In the genomic region with DNA sequence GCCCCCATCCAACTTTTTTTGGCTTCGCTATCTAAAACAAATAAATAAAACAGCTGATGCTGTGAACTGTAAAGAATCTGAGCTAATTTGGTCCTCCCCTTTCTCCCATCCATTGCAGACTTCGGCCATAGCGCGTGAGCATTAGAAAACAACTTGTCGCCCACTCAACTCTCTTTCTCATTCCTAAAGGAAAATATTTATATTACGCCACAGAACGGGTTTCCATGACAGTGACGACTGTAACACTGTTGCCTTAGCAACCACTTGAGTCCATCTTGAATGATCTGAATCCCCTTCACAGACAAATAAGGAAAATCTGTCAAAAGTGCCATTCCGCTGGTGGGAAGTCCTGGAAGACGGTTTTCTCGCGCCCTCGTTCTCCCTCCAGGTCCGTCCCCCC, we compare ENCODE assay signal across 23 cellular contexts. TPM values are rescaled to one million over a fixed set of nuclear protein-coding genes. Genes with fewer than 3 reads are reported as not detected.
DNase-seq lines count a peak whose midpoint lies in the region; TF ChIP-seq lines count a peak whose summit lies in the region.
"Had no signal": no experiment of that assay in that cellular context is flagged by ENCODE, and none has a peak within 500 bp of the region (broad histone marks: within the 10 kb centered on the region; RNA-seq: fewer than 3 reads in every experiment).

No MANE protein-coding gene starts in this region.

- H3K4me1 ChIP-seq in ascending aorta (peaks cover 0 to 29% of the 10 kb centered on the region in 2 donors), fibroblast of lung (ENCODE audit: control insufficient read depth, extremely low read depth, insufficient read depth, low read length) (no peaks in the 10 kb centered on the region), uterus (no peaks in the 10 kb centered on the region), prostate gland (replicated peaks) (no peaks in the 10 kb centered on the region), Peyer's patch (no peaks in the 10 kb centered on the region)
- H3K4me1 ChIP-seq: right atrium auricular region had no signal

- peak; percentile 26 for DNase-seq in NCI-H2227 (lab: John Stamatoyannopoulos, UW; ENCODE audit: unreplicated experiment)
- no peak for DNase-seq in NCI-H2227 treated with DMSO at 0.1 percent for 48 hours (lab: John Stamatoyannopoulos, UW)
- peak in 1 of 2 donors; percentile 54 for DNase-seq in ascending aorta (ENCODE audit: low spot score in 2 of 2)
- DNase-seq in fibroblast of lung (ENCODE audit: low read depth in 2 of 2) = peak; percentile 43 to 64
- no peak for DNase-seq in uterus
- no peak for DNase-seq in prostate gland (ENCODE audit: low spot score)
- no peak for DNase-seq in Peyer's patch
- DNase-seq in SK-N-DZ (ENCODE audit: low spot score) = no peak
- DNase-seq: activated B cell treated with CpG ODN at 0.5 μM for 24 hours; activated CD4-positive, alpha-beta T cell treated with anti-CD3 and anti-CD28 coated beads, Interleukin-2, amount 50 U/mL, for 48 hours; activated effector memory CD4-positive, alpha-beta T cell treated with anti-CD3 and anti-CD28 coated beads, Interleukin-2, amount 50 U/mL, for 16 hours; Calu3; left colon; naive thymus-derived CD4-positive, alpha-beta T cell; NCI-H2171 treated with DMSO at 0.1 percent for 48 hours; ovary; stimulated activated CD4-positive, alpha-beta T cell treated with anti-CD3 and anti-CD28 coated beads, Interleukin-12 subunit alpha, Interleukin-12 subunit beta, amount 100 ng/mL, for 4 hours; stimulated activated naive CD8-positive, alpha-beta T cell treated with anti-CD3 and anti-CD28 coated beads, Interleukin-15, amount 100 ng/mL, for 72 hours; T-helper 9 cell; transverse colon had no signal

- no peaks in the 10 kb centered on the region for H3K79me2 ChIP-seq in fibroblast of lung (ENCODE audit: control insufficient read depth, insufficient read depth, low read length)

- intact Hi-C loops in ascending aorta (cut with DNase I) = loop anchor here (5.0 kb wide), 1 partner anchor 131 kb away; a partner anchor contains a TSS
- intact Hi-C loops in uterus (cut with DNase I; ENCODE audit: low total_unique reads) = no loop called here
- intact Hi-C loops in prostate gland (cut with DNase I) = no loop called here

- no peak overlapping the region for H2AFZ ChIP-seq in fibroblast of lung (ENCODE audit: low read length)

- TF ChIP-seq POLR2A in uterus (IDR thresholded peaks at IDR 0.05) (no peak), prostate gland (IDR thresholded peaks at IDR 0.05) (no peak), Peyer's patch (IDR thresholded peaks at IDR 0.05) (no peak)

- H3K9me3 ChIP-seq in ascending aorta = no peaks in the 10 kb centered on the region
- no peaks in the 10 kb centered on the region for H3K9me3 ChIP-seq in fibroblast of lung (ENCODE audit: control insufficient read depth, insufficient read depth, low read depth, low read length)
- no peaks in the 10 kb centered on the region for H3K9me3 ChIP-seq in uterus
- H3K9me3 ChIP-seq in prostate gland = no peaks in the 10 kb centered on the region
- H3K9me3 ChIP-seq in Peyer's patch = no peaks in the 10 kb centered on the region
- H3K9me3 ChIP-seq: ovary, right atrium auricular region, transverse colon had no signal

- peak overlapping the region in 1 of 2 donors; percentile 37 for H3K4me3 ChIP-seq in ascending aorta
- no peak overlapping the region for H3K4me3 ChIP-seq in fibroblast of lung (replicated peaks in 1 of 4; ENCODE audit: control extremely low read depth in 1 of 4, insufficient read depth in 1 of 4, low read depth in 3 of 4, low read length in 4 of 4)
- no peak overlapping the region for H3K4me3 ChIP-seq in uterus
- no peak overlapping the region for H3K4me3 ChIP-seq in prostate gland
- no peak overlapping the region for H3K4me3 ChIP-seq in Peyer's patch
- H3K4me3 ChIP-seq: cardiac muscle cell, ovary, right atrium auricular region, transverse colon had no signal

- TF ChIP-seq CTCF in ascending aorta (IDR thresholded peaks at IDR 0.05) (no peak), fibroblast of lung (conservative IDR thresholded peaks at IDR 0.05 in 1 of 2, IDR thresholded peaks at IDR 0.05 in 1 of 2; ENCODE audit: low read depth in 1 of 2, low read length in 2 of 2) (no peak), uterus (IDR thresholded peaks at IDR 0.05) (no peak), prostate gland (IDR thresholded peaks at IDR 0.05) (no peak), Peyer's patch (IDR thresholded peaks at IDR 0.05) (no peak)

- no peak overlapping the region for H3K4me2 ChIP-seq in fibroblast of lung (ENCODE audit: extremely low read depth, insufficient read depth, low read length)

- 73% methylated on average over 14 of the region's 14 CpGs for WGBS in prostate gland

- H3K36me3 ChIP-seq in ascending aorta = no peaks in the 10 kb centered on the region
- no peaks in the 10 kb centered on the region for H3K36me3 ChIP-seq in fibroblast of lung (ENCODE audit: control insufficient read depth, insufficient read depth, low read length)
- no peaks in the 10 kb centered on the region for H3K36me3 ChIP-seq in uterus
- H3K36me3 ChIP-seq in prostate gland = no peaks in the 10 kb centered on the region
- no peaks in the 10 kb centered on the region for H3K36me3 ChIP-seq in Peyer's patch
- H3K36me3 ChIP-seq: cardiac muscle cell, ovary, right atrium auricular region, transverse colon had no signal

- H3K27me3 ChIP-seq in ascending aorta (no peaks in the 10 kb centered on the region), fibroblast of lung (ENCODE audit: control insufficient read depth, insufficient read depth, low read length) (no peaks in the 10 kb centered on the region), uterus (no peaks in the 10 kb centered on the region), prostate gland (replicated peaks; ENCODE audit: insufficient read depth) (no peaks in the 10 kb centered on the region), Peyer's patch (no peaks in the 10 kb centered on the region)
- H3K27me3 ChIP-seq: cardiac muscle cell, ovary, right atrium auricular region, transverse colon had no signal

- H3K27ac ChIP-seq in ascending aorta (peak overlapping the region; percentile 64 to 69), fibroblast of lung (ENCODE audit: insufficient read depth, low read length) (no peak overlapping the region), uterus (peak overlapping the region; percentile 37 to 54), prostate gland (no peak overlapping the region), Peyer's patch (peak overlapping the region in 2 of 4 donors; percentile 30 to 50)
- H3K27ac ChIP-seq: cardiac muscle cell, HL-60, ovary had no signal

- no peaks in the 10 kb centered on the region for H4K20me1 ChIP-seq in fibroblast of lung (ENCODE audit: control insufficient read depth, extremely low read depth, insufficient read depth, low read length)

- H3K9ac ChIP-seq in fibroblast of lung (ENCODE audit: insufficient read depth, low read length) = no peak overlapping the region

RNA-seq across cellular contexts. Expression of a gene that starts 50.7 kb away (rescaled TPM):
- total RNA-seq in ascending aorta (not detected), fibroblast of lung (0.99 and 1.0 TPM in 2 replicates), uterus (1 to 10 TPM in 2 of 4 donors, under 1 TPM in 1, not detected in 1; 0.77 to 6.2 (median 2.4) TPM), prostate gland (1 to 10 TPM; 1.0 to 1.1 TPM), Peyer's patch (10 to 100 TPM in 1 of 4 donors, 1 to 10 TPM in 3; 1.4 to 12.3 (median 5.7) TPM)
- polyA plus RNA-seq in fibroblast of lung = 0.40 and 0.54 TPM in 2 replicates
- 0.15 and 0.33 TPM in 2 replicates for polyA plus RNA-seq in fibroblast of lung (2012)
- not detected in 2 replicates for polyA minus RNA-seq in fibroblast of lung (ENCODE audit: low replicate concordance)
- 1.3 and 1.9 TPM in 2 replicates for polyA plus RNA-seq in SK-N-DZ (2014; cell fraction: cytosol; rRNA removed)
- 10.8 and 19.4 TPM in 2 replicates for polyA plus RNA-seq in SK-N-DZ (2014; cell fraction: nucleus; rRNA removed)

Comparison
In these comparisons a context has a peak if more than half of its experiments do, and no peak if none do; other contexts are left out.
1. DNase-seq: peak in NCI-H2227 (single experiment) and fibroblast of lung (2 of 2); none in NCI-H2227 treated with DMSO at 0.1 percent for 48 hours (single experiment), uterus (0 of 2), prostate gland (single experiment), Peyer's patch (0 of 3) and SK-N-DZ (single experiment).
2. H3K27ac ChIP-seq: peak in ascending aorta (2 of 2) and uterus (2 of 2); none in fibroblast of lung (single experiment) and prostate gland (0 of 2).